ENCODE assay signal across 8 cellular contexts in the genomic region with DNA sequence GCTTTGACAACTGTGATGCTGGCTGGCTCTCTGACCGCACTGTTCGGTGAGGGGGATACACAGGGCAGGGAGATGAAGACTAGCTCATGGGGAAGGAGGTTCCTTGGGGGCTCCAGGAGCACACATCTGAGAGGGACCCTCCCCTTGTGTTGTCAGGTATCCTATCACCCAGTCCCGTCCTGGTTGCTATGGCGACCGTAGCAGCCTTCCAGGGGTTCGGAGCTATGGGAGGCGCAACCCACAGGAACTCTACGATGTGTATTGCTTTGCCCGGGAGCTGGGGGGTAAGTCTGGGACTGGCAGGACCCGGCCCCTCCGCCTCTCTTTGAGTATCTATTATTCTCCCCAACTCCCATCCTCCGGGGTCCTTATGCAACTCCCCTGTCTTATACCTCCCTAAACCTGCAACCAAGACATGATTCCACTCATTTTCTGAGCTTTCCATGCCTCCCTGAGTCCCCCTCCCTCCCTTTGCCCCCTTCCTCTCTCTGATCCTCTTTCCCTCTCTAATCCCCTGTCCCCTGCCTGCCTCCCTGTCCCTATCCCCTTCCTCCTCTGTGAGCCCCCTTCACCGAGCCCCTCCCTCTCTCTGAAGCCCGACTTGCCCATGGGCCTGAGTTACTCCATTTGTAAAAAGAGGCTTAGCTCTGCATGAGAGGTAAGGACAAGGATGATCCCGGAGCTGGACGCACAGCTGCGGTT. TPM values are rescaled to one million over a fixed set of nuclear protein-coding genes. Genes with fewer than 3 reads are reported as not detected.
DNase-seq lines count a peak whose midpoint lies in the region; ATAC-seq and TF ChIP-seq lines count a peak whose summit lies in the region.
"Had no signal": no experiment of that assay in that cellular context is flagged by ENCODE, and none has a peak within 500 bp of the region (broad histone marks: within the 10 kb centered on the region; RNA-seq: fewer than 3 reads in every experiment).

No MANE protein-coding gene starts in this region.

- no peak overlapping the region for H3K9ac ChIP-seq in neural progenitor cell

- POLR2A ChIA-PET in CD8-positive, alpha-beta T cell (lab: Charles Lee): no interaction called here

- CTCF ChIA-PET in CD8-positive, alpha-beta T cell (lab: Charles Lee): interaction anchor here (0.6 to 2.9 kb wide), 19 partner anchors 10 to 265 kb away, joined by 3 to 26 read pairs (median 3); no protein-coding TSS in a partner anchor

- H3K9me3 Mint-ChIP-seq in CD8-positive, alpha-beta T cell: no peaks in the 10 kb centered on the region
- H3K9me3 Mint-ChIP-seq in central memory CD8-positive, alpha-beta T cell: no peaks in the 10 kb centered on the region
- no peaks in the 10 kb centered on the region for H3K9me3 Mint-ChIP-seq in neural progenitor cell

- TF ChIP-seq CTCF in CD8-positive, alpha-beta T cell (IDR thresholded peaks at IDR 0.05): no peak
- TF ChIP-seq CTCF in HL-60 (IDR thresholded peaks at IDR 0.05; ENCODE audit: insufficient read depth, low read length) (no peak), neural progenitor cell (IDR thresholded peaks at IDR 0.05) (no peak)

- H3K4me1 Mint-ChIP-seq in CD8-positive, alpha-beta T cell (ENCODE audit: low read depth): no peaks in the 10 kb centered on the region
- H3K4me1 Mint-ChIP-seq in central memory CD8-positive, alpha-beta T cell: peaks cover 5% of the 10 kb centered on the region
- H3K4me1 Mint-ChIP-seq in neural progenitor cell: no peaks in the 10 kb centered on the region

- H2AFZ ChIP-seq in neural progenitor cell (replicated peaks): peak overlapping the region; percentile 89

- H3K4me2 ChIP-seq in neural progenitor cell: peak overlapping the region; percentile 75

- no peak for DNase-seq in CD8-positive, alpha-beta T cell
- DNase-seq in HL-60 (ENCODE audit: low read depth in 1 of 2, low spot score in 1 of 2) (no peak), neural progenitor cell (ENCODE audit: low spot score) (peak; percentile 45), caudate nucleus (lab: John Stamatoyannopoulos, UW) (no peak), NCI-H2029 treated with DMSO at 0.1 percent for 48 hours (lab: John Stamatoyannopoulos, UW) (no peak), hypothalamus (lab: John Stamatoyannopoulos, UW) (no peak)
- DNase-seq in central memory CD8-positive, alpha-beta T cell (ENCODE audit: low spot score in 2 of 2): no peak

- H4K20me1 ChIP-seq in neural progenitor cell (ENCODE audit: low read depth): no peaks in the 10 kb centered on the region

- no peaks in the 10 kb centered on the region for H3K36me3 ChIP-seq in CD8-positive, alpha-beta T cell (ENCODE audit: insufficient read depth, low read length)
- H3K36me3 ChIP-seq in neural progenitor cell: no peaks in the 10 kb centered on the region

- peaks cover 9% of the 10 kb centered on the region for H3K4me1 ChIP-seq in CD8-positive, alpha-beta T cell (ENCODE audit: insufficient read depth, low read length)
- H3K4me1 ChIP-seq in neural progenitor cell: no peaks in the 10 kb centered on the region

- H3K27me3 ChIP-seq in CD8-positive, alpha-beta T cell (ENCODE audit: insufficient read depth, low read length): no peaks in the 10 kb centered on the region
- H3K27me3 ChIP-seq in HL-60 (ENCODE audit: insufficient read depth, poor library complexity, severe bottlenecking): peaks cover 17% of the 10 kb centered on the region
- H3K27me3 ChIP-seq in neural progenitor cell: peaks cover 53% of the 10 kb centered on the region

- intact Hi-C loops in CD8-positive, alpha-beta T cell (cut with DNase I, micrococcal nuclease): no loop called here

- H3K27me3 Mint-ChIP-seq in CD8-positive, alpha-beta T cell (ENCODE audit: low read depth): peaks cover 13% of the 10 kb centered on the region
- peaks cover 26% of the 10 kb centered on the region for H3K27me3 Mint-ChIP-seq in central memory CD8-positive, alpha-beta T cell
- peaks cover 29% of the 10 kb centered on the region for H3K27me3 Mint-ChIP-seq in neural progenitor cell (ENCODE audit: insufficient read depth, low read depth)

- peak overlapping the region; percentile 37 for H3K4me3 ChIP-seq in CD8-positive, alpha-beta T cell (ENCODE audit: low read depth, low read length)
- H3K4me3 ChIP-seq in HL-60 (replicated peaks; ENCODE audit: insufficient read depth, low read length) (peak overlapping the region; percentile 26; the same call in 1 of the 2 replicates), neural progenitor cell (peak overlapping the region; percentile 46)

- no peak overlapping the region for H3K27ac Mint-ChIP-seq in CD8-positive, alpha-beta T cell
- H3K27ac Mint-ChIP-seq in central memory CD8-positive, alpha-beta T cell (ENCODE audit: low read depth): no peak overlapping the region
- no peak overlapping the region for H3K27ac Mint-ChIP-seq in neural progenitor cell

- no peak for ATAC-seq in CD8-positive, alpha-beta T cell
- no peak for ATAC-seq in central memory CD8-positive, alpha-beta T cell (replicated peaks; ENCODE audit: extremely low read depth, poor library complexity, severe bottlenecking)

- H3K27ac ChIP-seq in CD8-positive, alpha-beta T cell (ENCODE audit: low read depth, low read length): no peak overlapping the region
- H3K27ac ChIP-seq in HL-60 (replicated peaks): no peak overlapping the region
- H3K27ac ChIP-seq in neural progenitor cell: no peak overlapping the region
- H3K27ac ChIP-seq in caudate nucleus (ENCODE audit: low read depth, low read length): no peak overlapping the region

- H3K4me3 Mint-ChIP-seq in CD8-positive, alpha-beta T cell: peak overlapping the region; percentile 67
- peak overlapping the region; percentile 75 for H3K4me3 Mint-ChIP-seq in central memory CD8-positive, alpha-beta T cell
- H3K4me3 Mint-ChIP-seq in neural progenitor cell: peak overlapping the region; percentile 57

- no peaks in the 10 kb centered on the region for H3K9me3 ChIP-seq in CD8-positive, alpha-beta T cell (ENCODE audit: low read length)
- no peaks in the 10 kb centered on the region for H3K9me3 ChIP-seq in neural progenitor cell (ENCODE audit: low read depth)

- no peaks in the 10 kb centered on the region for H3K79me2 ChIP-seq in neural progenitor cell (ENCODE audit: low read depth)

- peaks cover 17% of the 10 kb centered on the region for H3F3A ChIP-seq in neural progenitor cell (ENCODE audit: low read depth)

- H3K36me3 Mint-ChIP-seq in CD8-positive, alpha-beta T cell: no peaks in the 10 kb centered on the region
- H3K36me3 Mint-ChIP-seq in central memory CD8-positive, alpha-beta T cell (ENCODE audit: insufficient read depth): no peaks in the 10 kb centered on the region
- no peaks in the 10 kb centered on the region for H3K36me3 Mint-ChIP-seq in neural progenitor cell

RNA-seq across cellular contexts. Expression of a gene that starts 12.5 kb away (rescaled TPM):
- total RNA-seq in CD8-positive, alpha-beta T cell: not detected
- 4.8 and 12.9 TPM in 2 replicates for total RNA-seq in neural progenitor cell (ENCODE audit: low replicate concordance)
- total RNA-seq: posterior vena cava had no signal

RNA-seq across cellular contexts. Expression of a gene that starts 21.1 kb away (rescaled TPM):
- 10 to 100 TPM in 1 of 2 experiments, 1 to 10 TPM in 1; 9.5 to 12.5 TPM for total RNA-seq in CD8-positive, alpha-beta T cell
- 7.6 and 9.6 TPM in 2 replicates for total RNA-seq in neural progenitor cell (ENCODE audit: low replicate concordance)

RNA-seq across cellular contexts. Expression of a gene that starts 32.2 kb away (rescaled TPM):
- total RNA-seq in CD8-positive, alpha-beta T cell: 10 to 100 TPM; 33.4 to 38.8 TPM
- total RNA-seq in neural progenitor cell (ENCODE audit: low replicate concordance): 31.2 and 60.9 TPM in 2 replicates

RNA-seq across cellular contexts. Expression of a gene that starts 32.3 kb away (rescaled TPM):
- total RNA-seq in CD8-positive, alpha-beta T cell: 10 to 100 TPM in 1 of 2 experiments, 1 to 10 TPM in 1; 6.6 to 13.6 TPM
- total RNA-seq in neural progenitor cell (ENCODE audit: low replicate concordance): 6.3 and 15.1 TPM in 2 replicates

RNA-seq across cellular contexts. Expression of a gene that starts 48.8 kb away (rescaled TPM):
- not detected for total RNA-seq in CD8-positive, alpha-beta T cell
- total RNA-seq in neural progenitor cell (ENCODE audit: low replicate concordance): 2.6 and 8.3 TPM in 2 replicates
